ENCODE assay signal across 26 cellular contexts in the genomic region with DNA sequence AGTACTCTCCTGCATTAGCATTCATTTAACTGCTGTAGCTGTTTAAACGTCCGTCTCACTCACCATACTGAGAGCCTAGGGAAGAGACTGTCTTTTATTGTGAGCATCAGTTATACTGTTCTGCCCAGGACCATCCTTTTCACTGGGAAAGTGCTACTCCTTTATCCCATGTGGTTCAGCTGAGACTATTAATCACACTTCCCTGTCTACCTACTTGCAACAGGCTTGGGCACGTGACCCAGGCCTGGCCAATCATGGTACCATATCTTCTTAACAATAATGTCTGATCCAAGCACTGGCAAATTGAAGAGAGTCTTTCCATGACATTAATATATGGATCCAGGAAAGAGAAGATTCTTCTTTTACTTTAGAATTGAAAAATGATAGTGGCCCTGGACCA.
"Had no signal": no experiment of that assay in that cellular context is flagged by ENCODE, and none has a peak within 500 bp of the region (broad histone marks: within the 10 kb centered on the region; RNA-seq: fewer than 3 reads in every experiment).

No MANE protein-coding gene starts in this region.

- DNase-seq: activated CD4-positive, alpha-beta memory T cell treated with anti-CD3 and anti-CD28 coated beads for 36 hours; activated CD4-positive, alpha-beta T cell treated with anti-CD3 and anti-CD28 coated beads for 4 hours; activated CD4-positive, CD25-positive, alpha-beta regulatory T cell; activated gamma-delta T cell; activated naive CD4-positive, alpha-beta T cell treated with anti-CD3 and anti-CD28 coated beads, Interleukin-2, amount 50 U/mL, for 16 hours; activated T-cell treated with anti-CD3 and anti-CD28 coated beads for 4 hours; aorta; colonic mucosa; dorsolateral prefrontal cortex; effector memory CD8-positive, alpha-beta T cell; heart left ventricle; left cardiac atrium; mucosa of descending colon; naive B cell; occipital lobe; small intestine; stimulated activated CD4-positive, alpha-beta T cell treated with anti-CD3 and anti-CD28 coated beads, Interleukin-2, amount 100 ng/mL, for 48 hours; stimulated activated CD8-positive, alpha-beta memory T cell treated with anti-CD3 and anti-CD28 coated beads, Interleukin-4, amount 100 ng/mL, for 48 hours; stimulated activated naive CD4-positive, alpha-beta T cell; T-cell had no signal

- ATAC-seq: effector memory CD8-positive, alpha-beta T cell; heart left ventricle; left cardiac atrium; mucosa of descending colon; sciatic nerve; T-cell had no signal

- H3K4me1 ChIP-seq: colonic mucosa had no signal

- H3K36me3 ChIP-seq: brain microvascular endothelial cell, colonic mucosa, heart left ventricle, thoracic aorta had no signal

- H3K4me1 Mint-ChIP-seq: central memory CD8-positive, alpha-beta T cell; memory B cell; naive B cell; T-cell had no signal

- H3K4me3 Mint-ChIP-seq: activated CD4-positive, alpha-beta memory T cell treated with anti-CD3 and anti-CD28 coated beads for 36 hours; central memory CD8-positive, alpha-beta T cell; effector memory CD8-positive, alpha-beta T cell; memory B cell; naive B cell; T-cell; T-helper 2 cell treated with Interferon-gamma antibody and Interleukin-4, amounts not matched to agents 5 μg/mL and 100 μg/mL, for 36 hours had no signal

- H3K27me3 ChIP-seq: brain microvascular endothelial cell, colonic mucosa, dorsolateral prefrontal cortex, heart left ventricle had no signal

- H3K4me3 ChIP-seq: colonic mucosa, dorsolateral prefrontal cortex, heart left ventricle, mucosa of descending colon, thoracic aorta had no signal

- H3K27me3 Mint-ChIP-seq: activated CD4-positive, alpha-beta memory T cell treated with anti-CD3 and anti-CD28 coated beads for 36 hours had no signal

- H3K9me3 ChIP-seq: colonic mucosa, heart left ventricle, mucosa of descending colon, thoracic aorta had no signal

- H3K27ac Mint-ChIP-seq: activated CD4-positive, alpha-beta memory T cell treated with anti-CD3 and anti-CD28 coated beads for 36 hours; effector memory CD8-positive, alpha-beta T cell; memory B cell; T-cell; T-helper 2 cell treated with Interferon-gamma antibody and Interleukin-4, amounts not matched to agents 5 μg/mL and 100 μg/mL, for 36 hours had no signal

- H3K27ac ChIP-seq: colonic mucosa, dorsolateral prefrontal cortex, heart left ventricle, thoracic aorta had no signal

- H3K9me3 Mint-ChIP-seq: activated CD4-positive, alpha-beta memory T cell treated with anti-CD3 and anti-CD28 coated beads for 36 hours; central memory CD8-positive, alpha-beta T cell; effector memory CD8-positive, alpha-beta T cell; T-cell; T-helper 2 cell treated with Interferon-gamma antibody and Interleukin-4, amounts not matched to agents 5 μg/mL and 100 μg/mL, for 36 hours had no signal

- H3K36me3 Mint-ChIP-seq: activated CD4-positive, alpha-beta memory T cell treated with anti-CD3 and anti-CD28 coated beads for 36 hours; memory B cell; naive B cell; T-cell had no signal
